ENCODE assay signal across 9 cellular contexts in genomic region chr1:84145051-84145450, GRCh38. TPM values are rescaled to one million over a fixed set of nuclear protein-coding genes. Genes with fewer than 3 reads are reported as not detected.
A peak's percentile ranks its signal among the peaks of the same experiment; 100 is the strongest.
DNase-seq lines count a peak whose midpoint lies in the region; ATAC-seq and TF ChIP-seq lines count a peak whose summit lies in the region.
"Had no signal": no experiment of that assay in that cellular context is flagged by ENCODE, and none has a peak within 500 bp of the region (broad histone marks: within the 10 kb centered on the region; RNA-seq: fewer than 3 reads in every experiment).

No MANE protein-coding gene starts in this region.

- TF ChIP-seq CTCF in activated B cell treated with CpG ODN at 0.5 μM for 24 hours (IDR thresholded peaks at IDR 0.05) = no peak
- TF ChIP-seq CTCF in prostate gland (IDR thresholded peaks at IDR 0.05) = no peak

- H3K4me1 ChIP-seq in prostate gland (replicated peaks) = no peaks in the 10 kb centered on the region

- H3K36me3 Mint-ChIP-seq in activated B cell treated with CpG ODN at 0.5 μM for 24 hours (ENCODE audit: low read depth) = peaks cover 3% of the 10 kb centered on the region

- H3K9me3 ChIP-seq in prostate gland = no peaks in the 10 kb centered on the region

- no peaks in the 10 kb centered on the region for H3K27me3 Mint-ChIP-seq in activated B cell treated with CpG ODN at 0.5 μM for 24 hours

- no peaks in the 10 kb centered on the region for H3K36me3 ChIP-seq in prostate gland

- 73% methylated on average over 2 of the region's 2 CpGs for WGBS in prostate gland

- ATAC-seq in activated B cell treated with CpG ODN at 0.5 μM for 24 hours (ENCODE audit: low read depth) (peak; percentile 9), left colon (peak; percentile 71), GM18867 (IDR thresholded peaks at IDR 0.05; ENCODE audit: unreplicated experiment) (no peak)

- peak in 4 of 6 experiments; percentile 5 to 63 (median 37) for DNase-seq in stimulated activated naive CD4-positive, alpha-beta T cell (lab: John Stamatoyannopoulos, UW)
- DNase-seq in stimulated activated naive CD4-positive, alpha-beta T cell treated with Interleukin-2 at 50 U/mL for 16 hours (lab: John Stamatoyannopoulos, UW) = no peak
- no peak for DNase-seq in activated B cell treated with CpG ODN at 0.5 μM for 24 hours
- DNase-seq in left colon = no peak
- DNase-seq in prostate gland (ENCODE audit: low spot score) = no peak
- no peak for DNase-seq in COLO829 (ENCODE audit: low spot score)
- DNase-seq in NCI-H2081 treated with DMSO at 0.1 percent for 48 hours (lab: John Stamatoyannopoulos, UW) = no peak
- DNase-seq: anterior cingulate cortex had no signal

- intact Hi-C loops in activated B cell treated with CpG ODN at 0.5 μM for 24 hours (cut with micrococcal nuclease) = loop anchor here (2.0 kb wide), 2 partner anchors 42 to 430 kb away; partner anchors contain the start of gene CTBS
- intact Hi-C loops in left colon (cut with DNase I, micrococcal nuclease) = no loop called here
- intact Hi-C loops in prostate gland (cut with DNase I) = loop anchor here (10.0 kb wide), 1 partner anchor 610 kb away; no protein-coding TSS in a partner anchor

- H3K4me3 Mint-ChIP-seq in activated B cell treated with CpG ODN at 0.5 μM for 24 hours = peak overlapping the region; percentile 89

- POLR2A ChIA-PET in activated B cell treated with CpG ODN at 0.5 μM for 24 hours (lab: Charles Lee) = interaction anchor here (0.5 to 2.3 kb wide), 14 partner anchors 7 to 475 kb away, joined by 3 to 27 read pairs (median 4); partner anchors contain the start of genes CTBS, GNG5 and SPATA1

- H3K9me3 Mint-ChIP-seq in activated B cell treated with CpG ODN at 0.5 μM for 24 hours = no peaks in the 10 kb centered on the region

- peak overlapping the region; percentile 97 for H3K27ac Mint-ChIP-seq in activated B cell treated with CpG ODN at 0.5 μM for 24 hours

- TF ChIP-seq POLR2A in prostate gland (IDR thresholded peaks at IDR 0.05) = no peak

- peaks cover 55% of the 10 kb centered on the region for H3K4me1 Mint-ChIP-seq in activated B cell treated with CpG ODN at 0.5 μM for 24 hours

- no peak overlapping the region for H3K27ac ChIP-seq in prostate gland

- CTCF ChIA-PET in activated B cell treated with CpG ODN at 0.5 μM for 24 hours (lab: Charles Lee) = interaction anchor here (1.4 to 3.4 kb wide), 5 partner anchors 18 to 627 kb away, joined by 3 to 48 read pairs (median 7); no protein-coding TSS in a partner anchor

- no peaks in the 10 kb centered on the region for H3K27me3 ChIP-seq in prostate gland (replicated peaks; ENCODE audit: insufficient read depth)

- no peak overlapping the region for H3K4me3 ChIP-seq in prostate gland

RNA-seq across cellular contexts. Expression of gene PRKACB, which starts 1.0 kb away (rescaled TPM):
- total RNA-seq in activated B cell treated with CpG ODN at 0.5 μM for 24 hours (30.0 and 33.0 TPM in 2 replicates), left colon (100 to 1,000 TPM; 113 to 127 TPM), prostate gland (10 to 100 TPM; 24.7 to 29.3 TPM)

Comparison
In these comparisons a context has a peak if more than half of its experiments do, and no peak if none do; other contexts are left out.
1. DNase-seq: peak in stimulated activated naive CD4-positive, alpha-beta T cell (4 of 6); none in stimulated activated naive CD4-positive, alpha-beta T cell treated with Interleukin-2 at 50 U/mL for 16 hours (single experiment), activated B cell treated with CpG ODN at 0.5 μM for 24 hours (single experiment), left colon (0 of 2), prostate gland (single experiment), COLO829 (single experiment) and NCI-H2081 treated with DMSO at 0.1 percent for 48 hours (single experiment).
2. intact Hi-C loops: an anchor here in activated B cell treated with CpG ODN at 0.5 μM for 24 hours (2.0 kb wide) and prostate gland (10.0 kb wide); none called in left colon.